In genomic region chr11:64853709-64854108, GRCh38 we compare ENCODE assay signal across 1 cellular context.
A peak's percentile ranks its signal among the peaks of the same experiment; 100 is the strongest.
TF ChIP-seq lines count a peak whose summit lies in the region.

No MANE protein-coding gene starts in this region.

TF ChIP-seq in GM12878, 131 proteins besides CTCF, POLR2A, EP300 and RAD21:
- TF ChIP-seq IRF5 (IDR thresholded peaks at IDR 0.05; ENCODE audit: borderline replicate concordance) (no peak), CHD2 (IDR thresholded peaks at IDR 0.05; ENCODE audit: borderline replicate concordance, low read depth, low read length) (no peak), CHD4 (IDR thresholded peaks at IDR 0.05) (no peak), ZBTB33 (IDR thresholded peaks at IDR 0.05) (no peak), ATF2 (IDR thresholded peaks at IDR 0.05; ENCODE audit: low read length) (no peak), TCF12 (IDR thresholded peaks at IDR 0.05; ENCODE audit: low read depth, low read length) (0 out of 2 replicates have a peak, but pooled peaks have one; percentile 19), SRF (IDR thresholded peaks at IDR 0.05; ENCODE audit: low read depth in 2 of 2, low read length in 2 of 2) (no peak), JUND (IDR thresholded peaks at IDR 0.05; ENCODE audit: low read depth, low read length) (no peak), NFIC (IDR thresholded peaks at IDR 0.05; ENCODE audit: low read depth, low read length) (no peak), SREBF1 (IDR thresholded peaks at IDR 0.05; ENCODE audit: low read length) (no peak), POLR2AphosphoS5 (IDR thresholded peaks at IDR 0.05; ENCODE audit: low read length) (peak; percentile 27; the same call in 1 of the 2 replicates), ZNF687 (IDR thresholded peaks at IDR 0.05) (peak; percentile 51; the same call in 1 of the 2 replicates), ZZZ3 (IDR thresholded peaks at IDR 0.05; ENCODE audit: control insufficient read depth, insufficient read length, low read depth) (no peak), HDGF (IDR thresholded peaks at IDR 0.05) (peak; percentile 13; the same call in 1 of the 2 replicates), RUNX3 (IDR thresholded peaks at IDR 0.05; ENCODE audit: low read length) (no peak), NR2C1 (IDR thresholded peaks at IDR 0.05) (no peak), YBX1 (IDR thresholded peaks at IDR 0.05) (no peak), BRCA1 (IDR thresholded peaks at IDR 0.05; ENCODE audit: low read depth, low read length) (no peak), NKRF (conservative IDR thresholded peaks at IDR 0.05) (no peak), TCF3 (IDR thresholded peaks at IDR 0.05; ENCODE audit: borderline replicate concordance, insufficient read depth, low read depth, low read length) (0 out of 2 replicates have a peak, but pooled peaks have one; percentile 20), CBX3 (IDR thresholded peaks at IDR 0.05; ENCODE audit: borderline replicate concordance, low read depth) (no peak), PAX5 (IDR thresholded peaks at IDR 0.05; ENCODE audit: borderline replicate concordance, low read depth, low read length) (0 out of 2 replicates have a peak, but pooled peaks have one; percentile 15), DPF2 (IDR thresholded peaks at IDR 0.05) (no peak), ZNF217 (IDR thresholded peaks at IDR 0.05) (no peak)
- TF ChIP-seq, protein P1, sequence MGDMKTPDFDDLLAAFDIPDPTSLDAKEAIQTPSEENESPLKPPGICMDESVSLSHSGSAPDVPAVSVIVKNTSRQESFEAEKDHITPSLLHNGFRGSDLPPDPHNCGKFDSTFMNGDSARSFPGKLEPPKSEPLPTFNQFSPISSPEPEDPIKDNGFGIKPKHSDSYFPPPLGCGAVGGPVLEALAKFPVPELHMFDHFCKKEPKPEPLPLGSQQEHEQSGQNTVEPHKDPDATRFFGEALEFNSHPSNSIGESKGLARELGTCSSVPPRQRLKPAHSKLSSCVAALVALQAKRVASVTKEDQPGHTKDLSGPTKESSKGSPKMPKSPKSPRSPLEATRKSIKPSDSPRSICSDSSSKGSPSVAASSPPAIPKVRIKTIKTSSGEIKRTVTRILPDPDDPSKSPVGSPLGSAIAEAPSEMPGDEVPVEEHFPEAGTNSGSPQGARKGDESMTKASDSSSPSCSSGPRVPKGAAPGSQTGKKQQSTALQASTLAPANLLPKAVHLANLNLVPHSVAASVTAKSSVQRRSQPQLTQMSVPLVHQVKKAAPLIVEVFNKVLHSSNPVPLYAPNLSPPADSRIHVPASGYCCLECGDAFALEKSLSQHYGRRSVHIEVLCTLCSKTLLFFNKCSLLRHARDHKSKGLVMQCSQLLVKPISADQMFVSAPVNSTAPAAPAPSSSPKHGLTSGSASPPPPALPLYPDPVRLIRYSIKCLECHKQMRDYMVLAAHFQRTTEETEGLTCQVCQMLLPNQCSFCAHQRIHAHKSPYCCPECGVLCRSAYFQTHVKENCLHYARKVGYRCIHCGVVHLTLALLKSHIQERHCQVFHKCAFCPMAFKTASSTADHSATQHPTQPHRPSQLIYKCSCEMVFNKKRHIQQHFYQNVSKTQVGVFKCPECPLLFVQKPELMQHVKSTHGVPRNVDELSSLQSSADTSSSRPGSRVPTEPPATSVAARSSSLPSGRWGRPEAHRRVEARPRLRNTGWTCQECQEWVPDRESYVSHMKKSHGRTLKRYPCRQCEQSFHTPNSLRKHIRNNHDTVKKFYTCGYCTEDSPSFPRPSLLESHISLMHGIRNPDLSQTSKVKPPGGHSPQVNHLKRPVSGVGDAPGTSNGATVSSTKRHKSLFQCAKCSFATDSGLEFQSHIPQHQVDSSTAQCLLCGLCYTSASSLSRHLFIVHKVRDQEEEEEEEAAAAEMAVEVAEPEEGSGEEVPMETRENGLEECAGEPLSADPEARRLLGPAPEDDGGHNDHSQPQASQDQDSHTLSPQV (IDR thresholded peaks at IDR 0.05): no peak
